8 cellular contexts compared by ENCODE assay signal in genomic region chr16:89360760-89361435, GRCh38.
DNase-seq lines count a peak whose midpoint lies in the region; ATAC-seq and TF ChIP-seq lines count a peak whose summit lies in the region.

No MANE protein-coding gene starts in this region.

- peak; percentile 48 for ATAC-seq in HG02759 (IDR thresholded peaks at IDR 0.05; ENCODE audit: unreplicated experiment)
- ATAC-seq in WTC11, result peak; percentile 25
- ATAC-seq in central memory CD8-positive, alpha-beta T cell (replicated peaks; ENCODE audit: extremely low read depth, poor library complexity, severe bottlenecking), result peak; percentile 82
- ATAC-seq in HG02588 (IDR thresholded peaks at IDR 0.05; ENCODE audit: unreplicated experiment), result no peak

- no peaks in the 10 kb centered on the region for H3K9me3 Mint-ChIP-seq in WTC11
- H3K9me3 Mint-ChIP-seq in central memory CD8-positive, alpha-beta T cell, result no peaks in the 10 kb centered on the region

- H3K36me3 ChIP-seq in GM06990 (ENCODE audit: control insufficient read depth, insufficient read depth, low read length) (peaks cover 5% of the 10 kb centered on the region), uterus (no peaks in the 10 kb centered on the region)

- H3K27ac ChIP-seq in uterus, result no peak overlapping the region

- H3K27me3 Mint-ChIP-seq in WTC11 (ENCODE audit: low read depth), result no peaks in the 10 kb centered on the region
- H3K27me3 Mint-ChIP-seq in central memory CD8-positive, alpha-beta T cell, result no peaks in the 10 kb centered on the region

- no peaks in the 10 kb centered on the region; the same call in 1 of the 2 replicates for H3K36me3 Mint-ChIP-seq in WTC11
- H3K36me3 Mint-ChIP-seq in central memory CD8-positive, alpha-beta T cell (ENCODE audit: insufficient read depth), result peaks cover 19% of the 10 kb centered on the region

- DNase-seq in GM06990 (ENCODE audit: extremely low read depth, insufficient read length) (peak; percentile 79), WTC11 (ENCODE audit: low spot score) (no peak), DMS114 treated with DMSO at 0.1 percent for 48 hours (lab: John Stamatoyannopoulos, UW; ENCODE audit: unreplicated experiment) (no peak), uterus (no peak)
- peak; percentile 62 to 77 for DNase-seq in central memory CD8-positive, alpha-beta T cell (ENCODE audit: low spot score in 2 of 2)
- DNase-seq in stimulated activated CD4-positive, alpha-beta T cell treated with anti-CD3 and anti-CD28 coated beads, Interleukin-2, amount 100 ng/mL, for 24 hours, result peak; percentile 75 to 78

- H3K9me3 ChIP-seq in uterus, result no peaks in the 10 kb centered on the region

- H3K4me3 Mint-ChIP-seq in WTC11, result peak overlapping the region; percentile 24; the same call in 1 of the 2 replicates
- H3K4me3 Mint-ChIP-seq in central memory CD8-positive, alpha-beta T cell, result peak overlapping the region; percentile 76

- H3K27ac Mint-ChIP-seq in WTC11, result peak overlapping the region; percentile 95
- H3K27ac Mint-ChIP-seq in central memory CD8-positive, alpha-beta T cell (ENCODE audit: low read depth), result peak overlapping the region; percentile 91

- H3K4me1 Mint-ChIP-seq in WTC11, result peaks cover 79% of the 10 kb centered on the region
- peaks cover 82% of the 10 kb centered on the region for H3K4me1 Mint-ChIP-seq in central memory CD8-positive, alpha-beta T cell

- intact Hi-C loops in uterus (cut with DNase I; ENCODE audit: low total_unique reads), result no loop called here

- CTCF ChIA-PET in WTC11 (lab: Charles Lee), result interaction anchor here (1.5 to 1.7 kb wide), 3 partner anchors 12 to 67 kb away, joined by 4 to 6 read pairs (median 5); no protein-coding TSS in a partner anchor

- POLR2A ChIA-PET in WTC11 (lab: Charles Lee), result interaction anchor here (0.7 kb wide), 1 partner anchor 48 kb away, joined by 3 read pairs; no protein-coding TSS in a partner anchor

- no peak for TF ChIP-seq POLR2A in uterus (IDR thresholded peaks at IDR 0.05)

- peak overlapping the region; percentile 2 for H3K4me3 ChIP-seq in GM06990 (replicated peaks; ENCODE audit: low read depth, low read length)
- no peak overlapping the region for H3K4me3 ChIP-seq in uterus

- H3K27me3 ChIP-seq in GM06990 (replicated peaks; ENCODE audit: control insufficient read depth, insufficient read depth, low read length), result no peaks in the 10 kb centered on the region
- no peaks in the 10 kb centered on the region for H3K27me3 ChIP-seq in uterus

- TF ChIP-seq CTCF in GM06990 (IDR thresholded peaks at IDR 0.05; ENCODE audit: insufficient read depth, low read length, poor library complexity, severe bottlenecking), result no peak
- no peak for TF ChIP-seq CTCF in WTC11 (IDR thresholded peaks at IDR 0.05)
- no peak for TF ChIP-seq CTCF in uterus (IDR thresholded peaks at IDR 0.05)

- peaks cover 0 to 6% of the 10 kb centered on the region in 2 donors for H3K4me1 ChIP-seq in uterus

TF ChIP-seq in WTC11, 78 proteins besides CTCF, POLR2A, EP300 and RAD21:
- TF ChIP-seq ZBTB21 (CRISPR knock-in tag; IDR thresholded peaks at IDR 0.05; ENCODE audit: borderline replicate concordance), result no peak
- TF ChIP-seq ETV6 (CRISPR knock-in tag; IDR thresholded peaks at IDR 0.05), result no peak
- TF ChIP-seq ZNF416 (CRISPR knock-in tag; IDR thresholded peaks at IDR 0.05), result no peak
- TF ChIP-seq USF1 (CRISPR knock-in tag; IDR thresholded peaks at IDR 0.05), result no peak
- TF ChIP-seq, protein P1, sequence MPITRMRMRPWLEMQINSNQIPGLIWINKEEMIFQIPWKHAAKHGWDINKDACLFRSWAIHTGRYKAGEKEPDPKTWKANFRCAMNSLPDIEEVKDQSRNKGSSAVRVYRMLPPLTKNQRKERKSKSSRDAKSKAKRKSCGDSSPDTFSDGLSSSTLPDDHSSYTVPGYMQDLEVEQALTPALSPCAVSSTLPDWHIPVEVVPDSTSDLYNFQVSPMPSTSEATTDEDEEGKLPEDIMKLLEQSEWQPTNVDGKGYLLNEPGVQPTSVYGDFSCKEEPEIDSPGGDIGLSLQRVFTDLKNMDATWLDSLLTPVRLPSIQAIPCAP (CRISPR knock-in tag; IDR thresholded peaks at IDR 0.05), result no peak
- TF ChIP-seq NR3C1 (CRISPR knock-in tag; conservative IDR thresholded peaks at IDR 0.05; ENCODE audit: low read depth), result no peak
- TF ChIP-seq ZNF512 (CRISPR knock-in tag; IDR thresholded peaks at IDR 0.05; ENCODE audit: borderline replicate concordance), result no peak
- no peak for TF ChIP-seq MXD4 (CRISPR knock-in tag; IDR thresholded peaks at IDR 0.05; ENCODE audit: borderline replicate concordance)
- TF ChIP-seq ZNF138 (CRISPR knock-in tag; conservative IDR thresholded peaks at IDR 0.05), result no peak
- TF ChIP-seq ZNF219 (CRISPR knock-in tag; IDR thresholded peaks at IDR 0.05; ENCODE audit: borderline replicate concordance), result no peak
- TF ChIP-seq, protein P2, sequence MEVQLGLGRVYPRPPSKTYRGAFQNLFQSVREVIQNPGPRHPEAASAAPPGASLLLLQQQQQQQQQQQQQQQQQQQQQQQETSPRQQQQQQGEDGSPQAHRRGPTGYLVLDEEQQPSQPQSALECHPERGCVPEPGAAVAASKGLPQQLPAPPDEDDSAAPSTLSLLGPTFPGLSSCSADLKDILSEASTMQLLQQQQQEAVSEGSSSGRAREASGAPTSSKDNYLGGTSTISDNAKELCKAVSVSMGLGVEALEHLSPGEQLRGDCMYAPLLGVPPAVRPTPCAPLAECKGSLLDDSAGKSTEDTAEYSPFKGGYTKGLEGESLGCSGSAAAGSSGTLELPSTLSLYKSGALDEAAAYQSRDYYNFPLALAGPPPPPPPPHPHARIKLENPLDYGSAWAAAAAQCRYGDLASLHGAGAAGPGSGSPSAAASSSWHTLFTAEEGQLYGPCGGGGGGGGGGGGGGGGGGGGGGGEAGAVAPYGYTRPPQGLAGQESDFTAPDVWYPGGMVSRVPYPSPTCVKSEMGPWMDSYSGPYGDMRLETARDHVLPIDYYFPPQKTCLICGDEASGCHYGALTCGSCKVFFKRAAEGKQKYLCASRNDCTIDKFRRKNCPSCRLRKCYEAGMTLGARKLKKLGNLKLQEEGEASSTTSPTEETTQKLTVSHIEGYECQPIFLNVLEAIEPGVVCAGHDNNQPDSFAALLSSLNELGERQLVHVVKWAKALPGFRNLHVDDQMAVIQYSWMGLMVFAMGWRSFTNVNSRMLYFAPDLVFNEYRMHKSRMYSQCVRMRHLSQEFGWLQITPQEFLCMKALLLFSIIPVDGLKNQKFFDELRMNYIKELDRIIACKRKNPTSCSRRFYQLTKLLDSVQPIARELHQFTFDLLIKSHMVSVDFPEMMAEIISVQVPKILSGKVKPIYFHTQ (CRISPR knock-in tag; IDR thresholded peaks at IDR 0.05), result no peak

Comparison
In these comparisons a context has a peak if more than half of its experiments do, and no peak if none do; other contexts are left out.
1. DNase-seq: peak in GM06990 (single experiment), central memory CD8-positive, alpha-beta T cell (2 of 2) and stimulated activated CD4-positive, alpha-beta T cell treated with anti-CD3 and anti-CD28 coated beads, Interleukin-2, amount 100 ng/mL, for 24 hours (2 of 2); none in WTC11 (single experiment), DMS114 treated with DMSO at 0.1 percent for 48 hours (single experiment) and uterus (0 of 2).